13 cellular contexts compared by ENCODE assay signal in genomic region chr9:137456864-137457405, GRCh38. TPM values are rescaled to one million over a fixed set of nuclear protein-coding genes. Genes with fewer than 3 reads are reported as not detected.
DNase-seq lines count a peak whose midpoint lies in the region; ATAC-seq and TF ChIP-seq lines count a peak whose summit lies in the region.
"Had no signal": no experiment of that assay in that cellular context is flagged by ENCODE, and none has a peak within 500 bp of the region (broad histone marks: within the 10 kb centered on the region; RNA-seq: fewer than 3 reads in every experiment).

No MANE protein-coding gene starts in this region.

- WGBS in mesenchymal stem cell: 96% methylated on average over 9 of the region's 10 CpGs

- no peak overlapping the region for H3K14ac ChIP-seq in mesenchymal stem cell (ENCODE audit: low read length in 2 of 2)

- ATAC-seq in Right ventricle myocardium superior (ENCODE audit: poor library complexity): no peak
- ATAC-seq: foreskin keratinocyte, GM23338, left colon had no signal

- TF ChIP-seq CTCF in right atrium auricular region (IDR thresholded peaks at IDR 0.05) (no peak), type B pancreatic cell (conservative IDR thresholded peaks at IDR 0.05) (no peak)

- no peak overlapping the region for H2AFZ ChIP-seq in mesenchymal stem cell (ENCODE audit: low read depth, low read length)
- H2AFZ ChIP-seq: GM23338 had no signal

- peaks cover 3% of the 10 kb centered on the region for H3K36me3 Mint-ChIP-seq in activated T-helper 1 cell treated with anti-CD3 and anti-CD28 coated beads, Interleukin-12 subunit alpha, Interleukin-12 subunit beta, Interleukin-2, Interleukin-4 antibody, amounts not matched to agents 30 ng/mL and 10 ng/mL and 1 ng/mL, durations not matched to agents 14 hours and 24 hours and 36 hours (ENCODE audit: low read depth)
- H3K36me3 Mint-ChIP-seq in type B pancreatic cell: no peaks in the 10 kb centered on the region

- H3K9me3 ChIP-seq in right atrium auricular region (no peaks in the 10 kb centered on the region), mesenchymal stem cell (ENCODE audit: control insufficient read depth, low read length) (no peaks in the 10 kb centered on the region)
- H3K9me3 ChIP-seq: transverse colon had no signal

- H2BK12ac ChIP-seq in mesenchymal stem cell (ENCODE audit: low read length in 2 of 2): no peak overlapping the region

- H3K27ac ChIP-seq in right atrium auricular region (peak overlapping the region in 1 of 2 donors; percentile 6), mesenchymal stem cell (ENCODE audit: low read length, poor library complexity, severe bottlenecking) (peak overlapping the region; percentile 68)
- H3K27ac ChIP-seq: foreskin keratinocyte, transverse colon had no signal

- intact Hi-C loops in Right ventricle myocardium superior (cut with DNase I): no loop called here
- intact Hi-C loops in activated T-helper 1 cell treated with anti-CD3 and anti-CD28 coated beads, Interleukin-12 subunit alpha, Interleukin-12 subunit beta, Interleukin-2, Interleukin-4 antibody, amounts not matched to agents 30 ng/mL and 10 ng/mL and 1 ng/mL, durations not matched to agents 14 hours and 24 hours and 36 hours (cut with micrococcal nuclease): loop anchor here (10.0 kb wide), 1 partner anchor 652 kb away; the partner anchor contains the start of gene RABL6

- no peak overlapping the region for H4K91ac ChIP-seq in mesenchymal stem cell (ENCODE audit: low read length)

- no peak overlapping the region for H3K23ac ChIP-seq in mesenchymal stem cell (ENCODE audit: low read length in 2 of 2)

- no peak overlapping the region for H3K4ac ChIP-seq in mesenchymal stem cell (ENCODE audit: low read depth in 1 of 2, low read length in 2 of 2)

- no peak overlapping the region for H2BK5ac ChIP-seq in mesenchymal stem cell (ENCODE audit: low read depth, low read length, poor library complexity, severe bottlenecking)

- H3K36me3 ChIP-seq in right atrium auricular region (peaks cover 5% of the 10 kb centered on the region), mesenchymal stem cell (ENCODE audit: control insufficient read depth in 1 of 2, insufficient read depth in 2 of 2, low read depth in 1 of 2, low read length in 2 of 2) (peaks cover 19 to 55% of the 10 kb centered on the region in 2 experiments)
- H3K36me3 ChIP-seq: transverse colon had no signal

- peaks cover 10% of the 10 kb centered on the region for H3K4me1 Mint-ChIP-seq in activated T-helper 1 cell treated with anti-CD3 and anti-CD28 coated beads, Interleukin-12 subunit alpha, Interleukin-12 subunit beta, Interleukin-2, Interleukin-4 antibody, amounts not matched to agents 30 ng/mL and 10 ng/mL and 1 ng/mL, durations not matched to agents 14 hours and 24 hours and 36 hours (ENCODE audit: low read depth)
- no peaks in the 10 kb centered on the region for H3K4me1 Mint-ChIP-seq in type B pancreatic cell (ENCODE audit: unreplicated experiment)

- H2BK15ac ChIP-seq in mesenchymal stem cell (ENCODE audit: low read depth, poor library complexity, severe bottlenecking): no peak overlapping the region

- no peaks in the 10 kb centered on the region for H3K9me3 Mint-ChIP-seq in activated T-helper 1 cell treated with anti-CD3 and anti-CD28 coated beads, Interleukin-12 subunit alpha, Interleukin-12 subunit beta, Interleukin-2, Interleukin-4 antibody, amounts not matched to agents 30 ng/mL and 10 ng/mL and 1 ng/mL, durations not matched to agents 14 hours and 24 hours and 36 hours
- no peaks in the 10 kb centered on the region for H3K9me3 Mint-ChIP-seq in type B pancreatic cell
- H3K9me3 Mint-ChIP-seq: GM23338 had no signal

- no peak overlapping the region for H4K8ac ChIP-seq in mesenchymal stem cell (ENCODE audit: low read length)

- H2AK5ac ChIP-seq in mesenchymal stem cell (ENCODE audit: low read length, severe bottlenecking): peak overlapping the region; percentile 24

- peak overlapping the region; percentile 47 for H3K4me3 Mint-ChIP-seq in activated T-helper 1 cell treated with anti-CD3 and anti-CD28 coated beads, Interleukin-12 subunit alpha, Interleukin-12 subunit beta, Interleukin-2, Interleukin-4 antibody, amounts not matched to agents 30 ng/mL and 10 ng/mL and 1 ng/mL, durations not matched to agents 14 hours and 24 hours and 36 hours
- H3K4me3 Mint-ChIP-seq in type B pancreatic cell: peak overlapping the region; percentile 49

- H3K4me2 ChIP-seq in mesenchymal stem cell (ENCODE audit: low read length, poor library complexity, severe bottlenecking): peak overlapping the region; percentile 30
- H3K4me2 ChIP-seq: GM23338 had no signal

- no peak overlapping the region for H3K4me3 ChIP-seq in right atrium auricular region
- H3K4me3 ChIP-seq in mesenchymal stem cell (ENCODE audit: insufficient read depth in 1 of 2, low read depth in 1 of 2, low read length in 2 of 2): no peak overlapping the region
- H3K4me3 ChIP-seq: GM23338, transverse colon had no signal

- H3K18ac ChIP-seq in mesenchymal stem cell (ENCODE audit: low read depth in 1 of 2, low read length in 2 of 2): no peak overlapping the region

- H3K27ac Mint-ChIP-seq in activated T-helper 1 cell treated with anti-CD3 and anti-CD28 coated beads, Interleukin-12 subunit alpha, Interleukin-12 subunit beta, Interleukin-2, Interleukin-4 antibody, amounts not matched to agents 30 ng/mL and 10 ng/mL and 1 ng/mL, durations not matched to agents 14 hours and 24 hours and 36 hours: no peak overlapping the region
- H3K27ac Mint-ChIP-seq in type B pancreatic cell: peak overlapping the region; percentile 46
- H3K27ac Mint-ChIP-seq: GM23338 had no signal

- no peak overlapping the region for H2BK120ac ChIP-seq in mesenchymal stem cell (ENCODE audit: low read depth, low read length)

- H3K79me1 ChIP-seq in mesenchymal stem cell (replicated peaks; ENCODE audit: low read length, poor library complexity, severe bottlenecking): peaks cover 19% of the 10 kb centered on the region

- H3K27me3 ChIP-seq in right atrium auricular region (no peaks in the 10 kb centered on the region), mesenchymal stem cell (ENCODE audit: control insufficient read depth in 1 of 2, insufficient read depth in 1 of 2, low read length in 2 of 2) (no peaks in the 10 kb centered on the region)
- H3K27me3 ChIP-seq: transverse colon had no signal

- DNase-seq in Right ventricle myocardium superior (peak; percentile 41), right atrium auricular region (ENCODE audit: low spot score) (no peak), mesenchymal stem cell (no peak), type B pancreatic cell (ENCODE audit: extremely low spot score, unreplicated experiment) (no peak), MV-4-11 (lab: John Stamatoyannopoulos, UW) (no peak), C1 segment of cervical spinal cord (lab: John Stamatoyannopoulos, UW) (no peak), OCI-M2 (lab: John Stamatoyannopoulos, UW; ENCODE audit: unreplicated experiment) (no peak)
- no peak for DNase-seq in activated T-helper 1 cell treated with anti-CD3 and anti-CD28 coated beads, Interleukin-12 subunit alpha, Interleukin-12 subunit beta, Interleukin-2, Interleukin-4 antibody, amounts not matched to agents 30 ng/mL and 10 ng/mL and 1 ng/mL, durations not matched to agents 14 hours and 24 hours and 36 hours (ENCODE audit: low spot score)
- DNase-seq: dermis blood vessel endothelial cell, foreskin keratinocyte, transverse colon had no signal

- peaks cover 0 to 42% of the 10 kb centered on the region in 2 donors for H3K4me1 ChIP-seq in right atrium auricular region
- peaks cover 63% of the 10 kb centered on the region for H3K4me1 ChIP-seq in mesenchymal stem cell (ENCODE audit: control insufficient read depth, insufficient read depth, low read depth, low read length)
- H3K4me1 ChIP-seq: foreskin keratinocyte had no signal

- no peak overlapping the region for H3K9ac ChIP-seq in mesenchymal stem cell (ENCODE audit: low read length)

- H3K27me3 Mint-ChIP-seq in activated T-helper 1 cell treated with anti-CD3 and anti-CD28 coated beads, Interleukin-12 subunit alpha, Interleukin-12 subunit beta, Interleukin-2, Interleukin-4 antibody, amounts not matched to agents 30 ng/mL and 10 ng/mL and 1 ng/mL, durations not matched to agents 14 hours and 24 hours and 36 hours (ENCODE audit: insufficient read depth): no peaks in the 10 kb centered on the region
- H3K27me3 Mint-ChIP-seq in type B pancreatic cell: no peaks in the 10 kb centered on the region

RNA-seq across cellular contexts. Expression of gene NSMF, which starts 2.2 kb away (rescaled TPM):
- total RNA-seq in Right ventricle myocardium superior (10.0 TPM), right atrium auricular region (10 to 100 TPM; 16.2 to 26.2 TPM), type B pancreatic cell (ENCODE audit: low replicate concordance) (51.2 and 67.8 TPM in 2 replicates)
- 57.2 and 58.9 TPM in 2 replicates for total RNA-seq in activated T-helper 1 cell treated with anti-CD3 and anti-CD28 coated beads, Interleukin-12 subunit alpha, Interleukin-12 subunit beta, Interleukin-2, Interleukin-4 antibody, amounts not matched to agents 30 ng/mL and 10 ng/mL and 1 ng/mL, durations not matched to agents 14 hours and 24 hours and 36 hours
- polyA plus RNA-seq in mesenchymal stem cell (2013, experiment 1 of 2): 30.2 TPM
- polyA plus RNA-seq in mesenchymal stem cell (2013, experiment 2 of 2): 30.0 TPM

RNA-seq across cellular contexts. Expression of gene ENTPD8, which starts 15.8 kb away (rescaled TPM):
- total RNA-seq in Right ventricle myocardium superior (not detected), right atrium auricular region (not detected), type B pancreatic cell (ENCODE audit: low replicate concordance) (2.1 and 3.5 TPM in 2 replicates)
- not detected in 2 replicates for total RNA-seq in activated T-helper 1 cell treated with anti-CD3 and anti-CD28 coated beads, Interleukin-12 subunit alpha, Interleukin-12 subunit beta, Interleukin-2, Interleukin-4 antibody, amounts not matched to agents 30 ng/mL and 10 ng/mL and 1 ng/mL, durations not matched to agents 14 hours and 24 hours and 36 hours
- polyA plus RNA-seq in mesenchymal stem cell (2013, experiment 1 of 2): 0.01 TPM
- 0.03 TPM for polyA plus RNA-seq in mesenchymal stem cell (2013, experiment 2 of 2)
- total RNA-seq: foreskin keratinocyte had no signal
- polyA plus RNA-seq: foreskin keratinocyte had no signal

RNA-seq across cellular contexts. Expression of gene NOXA1, which starts 33.7 kb away (rescaled TPM):
- 1.7 TPM for total RNA-seq in Right ventricle myocardium superior
- total RNA-seq in right atrium auricular region: 1 to 10 TPM in 1 of 2 donors, under 1 TPM in 1; 0.94 to 3.4 TPM
- 0.49 and 0.54 TPM in 2 replicates for total RNA-seq in activated T-helper 1 cell treated with anti-CD3 and anti-CD28 coated beads, Interleukin-12 subunit alpha, Interleukin-12 subunit beta, Interleukin-2, Interleukin-4 antibody, amounts not matched to agents 30 ng/mL and 10 ng/mL and 1 ng/mL, durations not matched to agents 14 hours and 24 hours and 36 hours
- 0.21 TPM for polyA plus RNA-seq in mesenchymal stem cell (2013, experiment 1 of 2)
- 0.14 TPM for polyA plus RNA-seq in mesenchymal stem cell (2013, experiment 2 of 2)
- total RNA-seq in type B pancreatic cell (ENCODE audit: low replicate concordance): 6.4 and 14.3 TPM in 2 replicates

RNA-seq across cellular contexts. Expression of gene EXD3, which starts 34.0 kb away (rescaled TPM):
- total RNA-seq in Right ventricle myocardium superior (6.9 TPM), right atrium auricular region (1 to 10 TPM; 5.9 to 6.0 TPM), type B pancreatic cell (ENCODE audit: low replicate concordance) (15.5 and 19.5 TPM in 2 replicates)
- total RNA-seq in activated T-helper 1 cell treated with anti-CD3 and anti-CD28 coated beads, Interleukin-12 subunit alpha, Interleukin-12 subunit beta, Interleukin-2, Interleukin-4 antibody, amounts not matched to agents 30 ng/mL and 10 ng/mL and 1 ng/mL, durations not matched to agents 14 hours and 24 hours and 36 hours: 4.8 and 4.9 TPM in 2 replicates
- 7.1 TPM for polyA plus RNA-seq in mesenchymal stem cell (2013, experiment 1 of 2)
- 7.2 TPM for polyA plus RNA-seq in mesenchymal stem cell (2013, experiment 2 of 2)
